ENCODE assay signal across 8 cellular contexts in the genomic region with DNA sequence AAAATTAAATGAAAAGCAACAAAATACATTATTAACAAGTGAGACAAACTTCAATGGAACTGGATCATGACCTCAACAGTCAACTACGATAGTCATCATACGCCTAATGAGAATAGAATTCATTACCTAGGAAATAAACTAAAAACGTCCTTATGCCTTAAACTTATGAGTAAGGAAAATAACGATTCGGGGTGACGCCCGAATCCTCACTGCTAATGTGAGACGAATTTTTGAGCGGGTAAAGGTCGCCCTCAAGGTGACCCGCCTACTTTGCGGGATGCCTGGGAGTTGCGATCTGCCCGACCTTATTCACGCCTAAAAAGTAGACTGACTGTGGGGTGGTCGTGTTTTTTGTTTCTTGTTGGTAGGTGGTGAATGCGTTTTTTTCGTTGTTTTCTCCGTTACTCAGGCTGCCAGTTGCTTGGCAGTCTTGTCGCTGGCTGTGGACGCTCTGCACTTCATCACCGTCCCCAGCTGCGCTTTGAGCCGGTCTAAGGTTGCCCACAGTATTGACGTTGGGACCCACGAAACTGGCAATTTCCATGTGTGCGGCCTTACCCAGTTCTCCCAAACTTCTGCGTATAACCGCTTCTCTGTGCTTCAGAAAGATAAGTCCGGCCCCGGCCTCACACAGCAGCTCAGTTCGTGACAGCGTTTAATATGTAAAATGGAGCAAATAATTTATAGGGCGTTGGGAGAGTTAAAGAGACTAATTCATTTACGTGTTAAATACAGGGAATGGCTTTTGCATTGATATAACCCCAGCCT. TPM values are rescaled to one million over a fixed set of nuclear protein-coding genes. Genes with fewer than 3 reads are reported as not detected.
DNase-seq lines count a peak whose midpoint lies in the region; ATAC-seq, FAIRE-seq and TF ChIP-seq lines count a peak whose summit lies in the region.

No MANE protein-coding gene starts in this region.

- DNase-seq in ELR (ENCODE audit: low read depth) (peak; percentile 100), H54 (ENCODE audit: insufficient read length, low spot score) (peak; percentile 76), SHP77 (lab: John Stamatoyannopoulos, UW) (peak; percentile 96 to 98), foreskin keratinocyte (peak; percentile 98 to 99), substantia nigra (lab: John Stamatoyannopoulos, UW) (peak in 47 of 49 donors; percentile 18 to 87 (median 67))
- peak; percentile 62 to 96 (median 79) for DNase-seq in activated naive CD4-positive, alpha-beta T cell (lab: John Stamatoyannopoulos, UW)

- H3K36me3 ChIP-seq in Loucy (ENCODE audit: insufficient read depth, low read length): peaks cover 3% of the 10 kb centered on the region; the same call in 1 of the 2 replicates
- peaks cover 28% of the 10 kb centered on the region for H3K36me3 ChIP-seq in neutrophil

- peak overlapping the region; percentile 71 for H3K4me2 ChIP-seq in Loucy (ENCODE audit: low read depth, low read length, poor library complexity, severe bottlenecking)

- H3K27ac ChIP-seq in foreskin keratinocyte (peak overlapping the region; percentile 98), neutrophil (peak overlapping the region; percentile 99), substantia nigra (ENCODE audit: low read depth, low read length, poor library complexity, severe bottlenecking) (peak overlapping the region; percentile 89)

- H2AFZ ChIP-seq in Loucy (ENCODE audit: low read length): peak overlapping the region; percentile 80; the same call in 1 of the 2 replicates

- H3K4me1 ChIP-seq in Loucy (ENCODE audit: insufficient read depth, low read length, poor library complexity, severe bottlenecking): peaks cover 35% of the 10 kb centered on the region
- H3K4me1 ChIP-seq in foreskin keratinocyte: peaks cover under 1% of the 10 kb centered on the region
- H3K4me1 ChIP-seq in neutrophil (ENCODE audit: control insufficient read depth in 1 of 2, insufficient read depth in 1 of 2, low read depth in 1 of 2, low read length in 1 of 2): peaks cover 40 to 44% of the 10 kb centered on the region in 2 experiments

- TF ChIP-seq POLR2A in H54 (IDR thresholded peaks at IDR 0.05; ENCODE audit: low read depth, low read length): peak; percentile 100

- no peak for TF ChIP-seq CTCF in Loucy (conservative IDR thresholded peaks at IDR 0.05; ENCODE audit: low read length)
- TF ChIP-seq CTCF in foreskin keratinocyte (conservative IDR thresholded peaks at IDR 0.05): no peak
- TF ChIP-seq CTCF in neutrophil (IDR thresholded peaks at IDR 0.05): no peak

- H3K9me3 ChIP-seq in Loucy (ENCODE audit: insufficient read depth, low read depth, low read length): no peaks in the 10 kb centered on the region
- no peaks in the 10 kb centered on the region for H3K9me3 ChIP-seq in neutrophil

- H3K79me2 ChIP-seq in Loucy (ENCODE audit: insufficient read depth, low read length): peaks cover 41% of the 10 kb centered on the region

- H4K20me1 ChIP-seq in Loucy (ENCODE audit: insufficient read depth, low read length, poor library complexity, severe bottlenecking): peaks cover 29% of the 10 kb centered on the region

- H3K27me3 ChIP-seq in Loucy (ENCODE audit: insufficient read depth, low read length, poor library complexity, severe bottlenecking) (no peaks in the 10 kb centered on the region), foreskin keratinocyte (no peaks in the 10 kb centered on the region), neutrophil (no peaks in the 10 kb centered on the region)

- peak; percentile 82 for ATAC-seq in foreskin keratinocyte

- H3K4me3 ChIP-seq in Loucy (ENCODE audit: low read length, poor library complexity, severe bottlenecking) (peak overlapping the region; percentile 98), neutrophil (ENCODE audit: low read depth in 1 of 2, low read length in 1 of 2) (peak overlapping the region; percentile 78 to 80)

- H3K9me2 ChIP-seq in Loucy (replicated peaks; ENCODE audit: low read depth, low read length): no peaks in the 10 kb centered on the region

- peak; percentile 41 for FAIRE-seq in H54 (lab: Jason Lieb, UNC)

- H3K9ac ChIP-seq in Loucy (ENCODE audit: low read depth, low read length, poor library complexity, severe bottlenecking): peak overlapping the region; percentile 98

- H3F3A ChIP-seq in Loucy (ENCODE audit: low read depth): peaks cover 7% of the 10 kb centered on the region

RNA-seq across cellular contexts. Expression of gene POLDIP3, which starts 0.6 kb away (rescaled TPM):
- total RNA-seq in foreskin keratinocyte: 41.2 and 42.2 TPM in 2 replicates
- polyA plus RNA-seq in foreskin keratinocyte: 37.3 and 40.0 TPM in 2 replicates

RNA-seq across cellular contexts. Expression of gene ATP5MGL, which starts 25.1 kb away (rescaled TPM):
- total RNA-seq in foreskin keratinocyte: 0.14 and 0.24 TPM in 2 replicates
- not detected in 2 replicates for polyA plus RNA-seq in foreskin keratinocyte

RNA-seq across cellular contexts. Expression of gene CYB5R3, which starts 33.9 kb away (rescaled TPM):
- total RNA-seq in foreskin keratinocyte: 119 and 127 TPM in 2 replicates
- polyA plus RNA-seq in foreskin keratinocyte: 234 and 245 TPM in 2 replicates

Comparison
In these comparisons a context has a peak if more than half of its experiments do, and no peak if none do; other contexts are left out.
1. Peak in every context shown above with its lines: DNase-seq, ATAC-seq, H3K4me3 ChIP-seq and H3K27ac ChIP-seq.